In the genomic region with DNA sequence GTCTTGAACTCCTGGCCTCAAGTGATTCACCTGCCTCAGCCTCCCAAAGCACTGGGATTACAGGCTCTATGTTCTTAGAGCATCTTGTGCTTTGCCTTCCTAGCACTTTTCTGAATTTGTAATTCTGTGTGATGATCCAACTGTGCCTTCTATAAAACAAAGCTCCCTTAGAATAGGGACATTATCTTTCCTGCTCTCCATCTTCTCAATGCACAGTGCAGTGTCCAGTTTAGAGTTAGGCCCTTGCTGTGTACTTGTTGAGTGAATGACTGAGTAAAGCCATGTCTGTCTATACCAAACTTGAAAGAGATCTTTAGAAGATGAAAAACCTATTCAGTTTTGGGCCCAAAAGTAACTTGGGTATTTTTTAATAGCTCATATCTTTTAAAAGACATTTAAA, we compare ENCODE assay signal across 31 cellular contexts.
"Had no signal": no experiment of that assay in that cellular context is flagged by ENCODE, and none has a peak within 500 bp of the region (broad histone marks: within the 10 kb centered on the region; RNA-seq: fewer than 3 reads in every experiment).

No MANE protein-coding gene starts in this region.

- H3K27ac Mint-ChIP-seq: activated CD8-positive, alpha-beta T cell treated with anti-CD3 and anti-CD28 coated beads for 36 hours; activated naive CD4-positive, alpha-beta T cell treated with anti-CD3 and anti-CD28 coated beads for 36 hours; activated T-helper 1 cell treated with anti-CD3 and anti-CD28 coated beads, Interleukin-12 subunit alpha, Interleukin-12 subunit beta, Interleukin-2, Interleukin-4 antibody, amounts not matched to agents 30 ng/mL and 10 ng/mL and 1 ng/mL, durations not matched to agents 14 hours and 24 hours and 36 hours had no signal

- H3K27me3 ChIP-seq: adrenal gland, brain microvascular endothelial cell had no signal

- ATAC-seq: activated CD8-positive, alpha-beta T cell treated with anti-CD3 and anti-CD28 coated beads for 36 hours; activated naive CD4-positive, alpha-beta T cell treated with anti-CD3 and anti-CD28 coated beads, Interleukin-2, amount 50 U/mL, for 72 hours; activated T-cell treated with anti-CD3 and anti-CD28 coated beads, Interleukin-2, amount 50 U/mL, for 4 hours; PC-3; Right ventricle myocardium inferior had no signal

- DNase-seq: activated CD4-positive, alpha-beta T cell treated with anti-CD3 and anti-CD28 coated beads, Interleukin-2, amount 10 ng/mL, durations not matched to agents 24 days and 14 days; activated CD4-positive, alpha-beta T cell treated with anti-CD3 and anti-CD28 coated beads, Interleukin-2, amount 50 U/mL, for 4 hours; activated CD8-positive, alpha-beta T cell treated with anti-CD3 and anti-CD28 coated beads for 36 hours; activated gamma-delta T cell treated with Interleukin-2 at 50 U/mL for 16 hours; activated naive CD4-positive, alpha-beta T cell treated with anti-CD3 and anti-CD28 coated beads for 36 hours; activated T-cell treated with anti-CD3 and anti-CD28 coated beads, Interleukin-2, amount 50 U/mL, for 4 hours; brain microvascular endothelial cell; central memory CD4-positive, alpha-beta T cell; NCI-H1092 treated with DMSO at 0.1 percent for 48 hours; NCI-H1417; NCI-H146; NCI-H187; NCI-H2029 treated with DMSO at 0.1 percent for 48 hours; NCI-H2107; NCI-H2171; NCI-H510A; NCI-H526; NCI-H748 treated with DMSO at 0.1 percent for 48 hours; NK-92 treated with Interleukin-12 subunit alpha and Interleukin-12 subunit beta, amount 100 ng/mL, for 24 hours; PC-3; SIG-M5; SW 1271; T-helper 1 cell; T1000; WERI-Rb-1 had no signal

- H3K36me3 ChIP-seq: adrenal gland, brain microvascular endothelial cell had no signal

- H3K9me3 Mint-ChIP-seq: activated CD4-positive, alpha-beta T cell treated with anti-CD3 and anti-CD28 coated beads, Interleukin-2, amount 10 ng/mL, durations not matched to agents 24 days and 14 days; activated CD8-positive, alpha-beta T cell treated with anti-CD3 and anti-CD28 coated beads for 36 hours; activated naive CD4-positive, alpha-beta T cell treated with anti-CD3 and anti-CD28 coated beads for 36 hours; activated naive CD4-positive, alpha-beta T cell treated with anti-CD3 and anti-CD28 coated beads, Interleukin-2, amount 50 U/mL, for 72 hours; activated T-cell treated with anti-CD3 and anti-CD28 coated beads, Interleukin-2, amount 50 U/mL, for 4 hours; activated T-helper 1 cell treated with anti-CD3 and anti-CD28 coated beads, Interleukin-12 subunit alpha, Interleukin-12 subunit beta, Interleukin-2, Interleukin-4 antibody, amounts not matched to agents 30 ng/mL and 10 ng/mL and 1 ng/mL, durations not matched to agents 14 hours and 24 hours and 36 hours had no signal

- H3K4me3 Mint-ChIP-seq: activated CD4-positive, alpha-beta T cell treated with anti-CD3 and anti-CD28 coated beads, Interleukin-2, amount 10 ng/mL, durations not matched to agents 24 days and 14 days; activated CD8-positive, alpha-beta T cell treated with anti-CD3 and anti-CD28 coated beads for 36 hours; activated naive CD4-positive, alpha-beta T cell treated with anti-CD3 and anti-CD28 coated beads for 36 hours; activated T-cell treated with anti-CD3 and anti-CD28 coated beads, Interleukin-2, amount 50 U/mL, for 4 hours; activated T-helper 1 cell treated with anti-CD3 and anti-CD28 coated beads, Interleukin-12 subunit alpha, Interleukin-12 subunit beta, Interleukin-2, Interleukin-4 antibody, amounts not matched to agents 30 ng/mL and 10 ng/mL and 1 ng/mL, durations not matched to agents 14 hours and 24 hours and 36 hours had no signal

- H3K27me3 Mint-ChIP-seq: activated CD4-positive, alpha-beta T cell treated with anti-CD3 and anti-CD28 coated beads, Interleukin-2, amount 10 ng/mL, durations not matched to agents 24 days and 14 days; activated CD8-positive, alpha-beta T cell treated with anti-CD3 and anti-CD28 coated beads for 36 hours had no signal

- H3K9me3 ChIP-seq: adrenal gland had no signal

- H3K4me3 ChIP-seq: adrenal gland had no signal

- H3K27ac ChIP-seq: adrenal gland, brain microvascular endothelial cell, KMS-11, RWPE1, WERI-Rb-1 had no signal
